Comparison of ENCODE assay signal across 2 cellular contexts in genomic region chr2:232689152-232689910, GRCh38.
TF ChIP-seq lines count a peak whose summit lies in the region.

No MANE protein-coding gene starts in this region.

TF ChIP-seq in K562, 482 proteins besides CTCF, POLR2A, EP300 and RAD21:
- no peak for TF ChIP-seq CEBPG (CRISPR knock-in tag; IDR thresholded peaks at IDR 0.05)
- no peak for TF ChIP-seq CEBPG (tag; conservative IDR thresholded peaks at IDR 0.05 in 1 of 2, IDR thresholded peaks at IDR 0.05 in 1 of 2)
- no peak for TF ChIP-seq ZNF436 (CRISPR knock-in tag; IDR thresholded peaks at IDR 0.05)
- TF ChIP-seq ZNF584 (CRISPR knock-in tag; IDR thresholded peaks at IDR 0.05; ENCODE audit: low read depth) = no peak
- no peak for TF ChIP-seq ID3 (CRISPR knock-in tag; IDR thresholded peaks at IDR 0.05)
- TF ChIP-seq ID3 (tag; IDR thresholded peaks at IDR 0.05) = no peak
- no peak for TF ChIP-seq ZNF165 (CRISPR knock-in tag; IDR thresholded peaks at IDR 0.05; ENCODE audit: borderline replicate concordance)
- no peak for TF ChIP-seq CLOCK (CRISPR knock-in tag; IDR thresholded peaks at IDR 0.05; ENCODE audit: borderline replicate concordance)
- TF ChIP-seq ZNF239 (CRISPR knock-in tag; IDR thresholded peaks at IDR 0.05) = peak; percentile 43; the same call in 1 of the 2 replicates
- TF ChIP-seq ZNF740 (CRISPR knock-in tag; IDR thresholded peaks at IDR 0.05) = no peak
- TF ChIP-seq ZNF740 (tag; IDR thresholded peaks at IDR 0.05) = 0 out of 4 replicates have a peak, but pooled peaks of 1 of the 2 experiments have one; percentile 22
- no peak for TF ChIP-seq ZNF3 (CRISPR knock-in tag; IDR thresholded peaks at IDR 0.05)
- TF ChIP-seq ZNF316 (IDR thresholded peaks at IDR 0.05) = no peak
- no peak for TF ChIP-seq PHF21A (IDR thresholded peaks at IDR 0.05; ENCODE audit: borderline replicate concordance, low read depth)
- TF ChIP-seq NFIC (IDR thresholded peaks at IDR 0.05) = peak; percentile 43; the same call in 1 of the 2 replicates
- no peak for TF ChIP-seq FOS (IDR thresholded peaks at IDR 0.05; ENCODE audit: extremely low read depth, insufficient read length)
- no peak for TF ChIP-seq MBD1 (CRISPR knock-in tag; IDR thresholded peaks at IDR 0.05)

TF ChIP-seq in HepG2, 621 proteins besides CTCF, POLR2A, EP300 and RAD21:
- TF ChIP-seq THAP11 (CRISPR knock-in tag; IDR thresholded peaks at IDR 0.05) (no peak), FOXK1 (CRISPR knock-in tag; IDR thresholded peaks at IDR 0.05; ENCODE audit: borderline replicate concordance, low read depth) (no peak), GTF3A (CRISPR knock-in tag; conservative IDR thresholded peaks at IDR 0.05) (no peak), ATF5 (CRISPR knock-in tag; IDR thresholded peaks at IDR 0.05; ENCODE audit: low read depth) (no peak), KLF12 (CRISPR knock-in tag; IDR thresholded peaks at IDR 0.05; ENCODE audit: borderline replicate concordance) (no peak), HHEX (CRISPR knock-in tag; IDR thresholded peaks at IDR 0.05) (no peak), ZNF296 (CRISPR knock-in tag; conservative IDR thresholded peaks at IDR 0.05) (no peak), IKZF4 (CRISPR knock-in tag; IDR thresholded peaks at IDR 0.05; ENCODE audit: borderline replicate concordance, low read depth, not compliant biosample characterization) (no peak), ZNF883 (CRISPR knock-in tag; IDR thresholded peaks at IDR 0.05; ENCODE audit: not compliant biosample characterization) (no peak), ZFP36L1 (CRISPR knock-in tag; IDR thresholded peaks at IDR 0.05) (no peak), ZNF331 (CRISPR knock-in tag; IDR thresholded peaks at IDR 0.05) (no peak), GLMP (CRISPR knock-in tag; IDR thresholded peaks at IDR 0.05; ENCODE audit: borderline replicate concordance) (no peak), ZNF343 (CRISPR knock-in tag; IDR thresholded peaks at IDR 0.05) (no peak), ZBED4 (CRISPR knock-in tag; IDR thresholded peaks at IDR 0.05; ENCODE audit: borderline replicate concordance) (no peak), MED1 (CRISPR knock-in tag; IDR thresholded peaks at IDR 0.05) (no peak), ELF4 (CRISPR knock-in tag; IDR thresholded peaks at IDR 0.05; ENCODE audit: borderline replicate concordance) (no peak), ZNF597 (CRISPR knock-in tag; IDR thresholded peaks at IDR 0.05) (no peak), ZNF512 (CRISPR knock-in tag; IDR thresholded peaks at IDR 0.05) (no peak)
